20 cellular contexts compared by ENCODE assay signal in the genomic region with DNA sequence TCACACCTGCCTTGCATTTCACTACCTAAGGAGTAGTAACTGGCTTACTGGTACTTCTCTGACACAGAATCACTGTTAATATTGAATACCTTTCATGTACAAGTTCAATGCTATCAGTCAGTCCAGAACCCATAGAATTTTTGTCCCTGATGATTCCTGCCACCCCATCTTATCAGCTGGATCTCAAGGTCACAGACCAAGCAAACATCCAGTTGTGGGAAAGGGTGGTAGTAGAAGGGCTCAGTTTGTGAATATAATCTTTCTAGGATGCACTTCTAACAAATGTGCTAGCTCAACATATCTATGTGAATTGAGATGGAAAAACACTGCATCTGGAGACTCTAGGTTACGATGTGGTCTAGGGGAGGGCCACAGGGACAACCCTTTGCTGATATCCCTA. TPM values are rescaled to one million over a fixed set of nuclear protein-coding genes. Genes with fewer than 3 reads are reported as not detected.
DNase-seq lines count a peak whose midpoint lies in the region; ATAC-seq and TF ChIP-seq lines count a peak whose summit lies in the region.
"Had no signal": no experiment of that assay in that cellular context is flagged by ENCODE, and none has a peak within 500 bp of the region (broad histone marks: within the 10 kb centered on the region; RNA-seq: fewer than 3 reads in every experiment).

No MANE protein-coding gene starts in this region.

- H3K27me3 Mint-ChIP-seq in activated naive CD4-positive, alpha-beta T cell treated with anti-CD3 and anti-CD28 coated beads for 36 hours (ENCODE audit: low read depth) = no peaks in the 10 kb centered on the region
- H3K27me3 Mint-ChIP-seq in T-helper 17 cell = no peaks in the 10 kb centered on the region
- no peaks in the 10 kb centered on the region for H3K27me3 Mint-ChIP-seq in central memory CD8-positive, alpha-beta T cell

- H3K36me3 ChIP-seq in OCI-LY7 (ENCODE audit: insufficient read depth, low read length) = peaks cover 100% of the 10 kb centered on the region

- no peak overlapping the region for H3K4me3 Mint-ChIP-seq in activated naive CD4-positive, alpha-beta T cell treated with anti-CD3 and anti-CD28 coated beads for 36 hours
- H3K4me3 Mint-ChIP-seq in T-helper 17 cell = no peak overlapping the region
- no peak overlapping the region for H3K4me3 Mint-ChIP-seq in central memory CD8-positive, alpha-beta T cell
- no peak overlapping the region for H3K4me3 Mint-ChIP-seq in stimulated activated effector memory CD8-positive, alpha-beta T cell treated with anti-CD3 and anti-CD28 coated beads, Interleukin-12 subunit alpha, Interleukin-12 subunit beta, amount 100 ng/mL, for 72 hours

- H3K9me3 Mint-ChIP-seq in activated naive CD4-positive, alpha-beta T cell treated with anti-CD3 and anti-CD28 coated beads for 36 hours = no peaks in the 10 kb centered on the region
- no peaks in the 10 kb centered on the region for H3K9me3 Mint-ChIP-seq in central memory CD8-positive, alpha-beta T cell
- H3K9me3 Mint-ChIP-seq in stimulated activated effector memory CD8-positive, alpha-beta T cell treated with anti-CD3 and anti-CD28 coated beads, Interleukin-12 subunit alpha, Interleukin-12 subunit beta, amount 100 ng/mL, for 72 hours = no peaks in the 10 kb centered on the region
- H3K9me3 Mint-ChIP-seq: activated T-cell treated with anti-CD3 and anti-CD28 coated beads, Interleukin-2, amount 50 U/mL, for 4 hours had no signal

- intact Hi-C loops in activated naive CD4-positive, alpha-beta T cell treated with anti-CD3 and anti-CD28 coated beads for 36 hours (cut with micrococcal nuclease) = no loop called here
- intact Hi-C loops in OCI-LY7 (cut with micrococcal nuclease; ENCODE audit: unreplicated experiment) = no loop called here

- no peak for ATAC-seq in T-helper 17 cell
- no peak for ATAC-seq in central memory CD8-positive, alpha-beta T cell (replicated peaks; ENCODE audit: extremely low read depth, poor library complexity, severe bottlenecking)
- no peak for ATAC-seq in stimulated activated effector memory CD8-positive, alpha-beta T cell treated with anti-CD3 and anti-CD28 coated beads, Interleukin-12 subunit alpha, Interleukin-12 subunit beta, amount 100 ng/mL, for 72 hours

- POLR2A ChIA-PET in OCI-LY7 (lab: Charles Lee) = interaction anchor here (0.6 to 0.7 kb wide), 2 partner anchors 23 to 186 kb away, joined by 3 to 8 read pairs; no protein-coding TSS in a partner anchor

- peaks cover 67% of the 10 kb centered on the region for H3K36me3 Mint-ChIP-seq in activated naive CD4-positive, alpha-beta T cell treated with anti-CD3 and anti-CD28 coated beads for 36 hours (ENCODE audit: low read depth)
- peaks cover 3% of the 10 kb centered on the region for H3K36me3 Mint-ChIP-seq in T-helper 17 cell (ENCODE audit: low read depth)
- H3K36me3 Mint-ChIP-seq in central memory CD8-positive, alpha-beta T cell (ENCODE audit: insufficient read depth) = peaks cover 79% of the 10 kb centered on the region
- peaks cover 100% of the 10 kb centered on the region for H3K36me3 Mint-ChIP-seq in stimulated activated effector memory CD8-positive, alpha-beta T cell treated with anti-CD3 and anti-CD28 coated beads, Interleukin-12 subunit alpha, Interleukin-12 subunit beta, amount 100 ng/mL, for 72 hours

- H2AFZ ChIP-seq in OCI-LY7 (ENCODE audit: low read length) = no peak overlapping the region

- no peaks in the 10 kb centered on the region for H3K9me2 ChIP-seq in OCI-LY7 (ENCODE audit: insufficient read depth, low read length)

- peak overlapping the region; percentile 59 for H3K27ac Mint-ChIP-seq in activated naive CD4-positive, alpha-beta T cell treated with anti-CD3 and anti-CD28 coated beads for 36 hours
- peak overlapping the region; percentile 92 for H3K27ac Mint-ChIP-seq in T-helper 17 cell
- H3K27ac Mint-ChIP-seq in central memory CD8-positive, alpha-beta T cell (ENCODE audit: low read depth) = peak overlapping the region; percentile 38
- H3K27ac Mint-ChIP-seq in stimulated activated effector memory CD8-positive, alpha-beta T cell treated with anti-CD3 and anti-CD28 coated beads, Interleukin-12 subunit alpha, Interleukin-12 subunit beta, amount 100 ng/mL, for 72 hours = peak overlapping the region; percentile 84

- no peak for DNase-seq in activated naive CD4-positive, alpha-beta T cell treated with anti-CD3 and anti-CD28 coated beads for 36 hours
- no peak for DNase-seq in activated naive CD4-positive, alpha-beta T cell treated with Interleukin-2 at 50 U/mL for 16 hours
- no peak for DNase-seq in T-helper 17 cell
- DNase-seq in central memory CD8-positive, alpha-beta T cell (ENCODE audit: low spot score in 2 of 2) = no peak
- DNase-seq in stimulated activated effector memory CD8-positive, alpha-beta T cell treated with anti-CD3 and anti-CD28 coated beads, Interleukin-12 subunit alpha, Interleukin-12 subunit beta, amount 100 ng/mL, for 72 hours (ENCODE audit: low spot score in 2 of 2) = no peak
- no peak for DNase-seq in stimulated activated naive CD4-positive, alpha-beta T cell treated with Interleukin-2 at 50 U/mL for 16 hours (lab: John Stamatoyannopoulos, UW)
- DNase-seq in OCI-LY7 (ENCODE audit: low spot score) = no peak
- DNase-seq in activated gamma-delta T cell treated with Interleukin-2 at 50 U/mL for 16 hours = no peak
- DNase-seq: activated T-cell treated with anti-CD3 and anti-CD28 coated beads, Interleukin-2, amount 50 U/mL, for 4 hours; anterior cingulate cortex; hippocampal formation; NCI-H774; retina; Right ventricle myocardium superior; stimulated activated CD4-positive, alpha-beta T cell treated with anti-CD3 and anti-CD28 coated beads, Interleukin-12 subunit alpha, Interleukin-12 subunit beta, amount 100 ng/mL, for 4 hours; stimulated activated CD8-positive, alpha-beta memory T cell treated with anti-CD3 and anti-CD28 coated beads, Interleukin-4, amount 100 ng/mL, for 48 hours; SW 1271 had no signal

- TF ChIP-seq CTCF in OCI-LY7 (conservative IDR thresholded peaks at IDR 0.05; ENCODE audit: low read length) = no peak

- H3K9me3 ChIP-seq in T-helper 17 cell (ENCODE audit: control insufficient read depth, low read length, poor library complexity, severe bottlenecking) = no peaks in the 10 kb centered on the region
- H3K9me3 ChIP-seq in OCI-LY7 (ENCODE audit: low read length) = no peaks in the 10 kb centered on the region

- H3K4me1 Mint-ChIP-seq in activated naive CD4-positive, alpha-beta T cell treated with anti-CD3 and anti-CD28 coated beads for 36 hours (ENCODE audit: low read depth) = peaks cover 70% of the 10 kb centered on the region
- H3K4me1 Mint-ChIP-seq in T-helper 17 cell = peaks cover 48% of the 10 kb centered on the region
- H3K4me1 Mint-ChIP-seq in central memory CD8-positive, alpha-beta T cell = peaks cover 49% of the 10 kb centered on the region
- H3K4me1 Mint-ChIP-seq in stimulated activated effector memory CD8-positive, alpha-beta T cell treated with anti-CD3 and anti-CD28 coated beads, Interleukin-12 subunit alpha, Interleukin-12 subunit beta, amount 100 ng/mL, for 72 hours = peaks cover 46% of the 10 kb centered on the region

- H4K20me1 ChIP-seq in OCI-LY7 (ENCODE audit: insufficient read depth, low read length) = peaks cover 44% of the 10 kb centered on the region

- no TSS peak for BruUV-seq in OCI-LY7 (replicated peaks; lab: Mats Ljungman, UMichigan)

- no peak overlapping the region for H3K4me3 ChIP-seq in OCI-LY7 (ENCODE audit: low read depth, low read length, poor library complexity, severe bottlenecking)

- CTCF ChIA-PET in activated naive CD4-positive, alpha-beta T cell treated with anti-CD3 and anti-CD28 coated beads for 36 hours (lab: Charles Lee) = interaction anchor here (1.0 kb wide), 1 partner anchor 11 kb away, joined by 3 read pairs; no protein-coding TSS in a partner anchor
- CTCF ChIA-PET in OCI-LY7 (lab: Charles Lee; ENCODE audit: unreplicated experiment) = no interaction called here

- no peak overlapping the region for H3K4me2 ChIP-seq in OCI-LY7 (ENCODE audit: low read length)

- no peak overlapping the region for H3K27ac ChIP-seq in OCI-LY7 (ENCODE audit: low read depth, low read length, poor library complexity, severe bottlenecking)
- H3K27ac ChIP-seq: C4-2B had no signal

- H3K4me1 ChIP-seq in OCI-LY7 (ENCODE audit: insufficient read depth, low read length, poor library complexity, severe bottlenecking) = peaks cover 17% of the 10 kb centered on the region

- H3K79me2 ChIP-seq in OCI-LY7 (ENCODE audit: insufficient read depth, low read depth, low read length) = peaks cover 91% of the 10 kb centered on the region

RNA-seq across cellular contexts. Expression of a gene that starts 14.1 kb away (rescaled TPM):
- 100 to 1,000 TPM; 280 to 285 TPM for total RNA-seq in activated naive CD4-positive, alpha-beta T cell treated with anti-CD3 and anti-CD28 coated beads for 36 hours
- total RNA-seq in T-helper 17 cell (100 to 1,000 TPM; 140 to 149 TPM), OCI-LY7 (2022) (264 and 275 TPM in 2 replicates)
- 140 and 146 TPM in 2 replicates for total RNA-seq in OCI-LY7 (2014; rRNA removed; shearing (Covaris generic))

RNA-seq across cellular contexts. Expression of a gene that starts 39.7 kb away (rescaled TPM):
- total RNA-seq in activated naive CD4-positive, alpha-beta T cell treated with anti-CD3 and anti-CD28 coated beads for 36 hours = 1 to 10 TPM; 2.6 to 3.1 TPM
- total RNA-seq in T-helper 17 cell = 1 to 10 TPM; 4.6 to 8.8 TPM
- total RNA-seq in OCI-LY7 (2014; rRNA removed; shearing (Covaris generic)) = 6.4 and 9.3 TPM in 2 replicates
- 4.5 and 4.9 TPM in 2 replicates for total RNA-seq in OCI-LY7 (2022)
- total RNA-seq: G401, MCF 10A had no signal

Comparison
In these comparisons a context has a peak if more than half of its experiments do, and no peak if none do; other contexts are left out.
1. H3K27ac Mint-ChIP-seq: peak in every context shown above with its lines; median percentile 92 in T-helper 17 cell; 84 in stimulated activated effector memory CD8-positive, alpha-beta T cell treated with anti-CD3 and anti-CD28 coated beads, Interleukin-12 subunit alpha, Interleukin-12 subunit beta, amount 100 ng/mL, for 72 hours; 59 in activated naive CD4-positive, alpha-beta T cell treated with anti-CD3 and anti-CD28 coated beads for 36 hours; 38 in central memory CD8-positive, alpha-beta T cell.